7 cellular contexts compared by ENCODE assay signal in the genomic region with DNA sequence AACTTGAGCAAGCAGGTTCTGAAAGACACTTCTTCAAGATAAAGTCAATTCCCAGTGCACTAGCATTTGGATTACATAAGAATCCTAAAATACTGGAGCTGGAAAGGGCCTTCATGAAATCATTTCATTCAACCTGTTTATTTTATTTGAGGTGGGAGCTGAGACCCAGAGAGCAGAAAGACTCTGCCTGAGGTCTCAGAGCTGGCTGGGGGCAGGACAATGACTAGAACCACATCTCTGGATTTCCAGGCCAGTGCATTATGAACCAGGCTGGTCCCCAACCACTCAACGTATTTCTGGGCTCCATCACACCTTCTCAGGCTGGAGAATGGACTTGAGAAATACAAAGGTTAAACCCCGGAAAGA. TPM values are rescaled to one million over a fixed set of nuclear protein-coding genes. Genes with fewer than 3 reads are reported as not detected.
A peak's percentile ranks its signal among the peaks of the same experiment; 100 is the strongest.
DNase-seq lines count a peak whose midpoint lies in the region; ATAC-seq and TF ChIP-seq lines count a peak whose summit lies in the region.

No MANE protein-coding gene starts in this region.

- peaks cover 30% of the 10 kb centered on the region for H3K4me1 Mint-ChIP-seq in endothelial cell (ENCODE audit: unreplicated experiment)
- peaks cover 70% of the 10 kb centered on the region for H3K4me1 Mint-ChIP-seq in stimulated activated effector memory CD8-positive, alpha-beta T cell treated with anti-CD3 and anti-CD28 coated beads, Interleukin-12 subunit alpha, Interleukin-12 subunit beta, amount 100 ng/mL, for 72 hours

- ATAC-seq in GM19452 (IDR thresholded peaks at IDR 0.05; ENCODE audit: unreplicated experiment) = peak; percentile 6
- peak; percentile 6 for ATAC-seq in HG03457 (IDR thresholded peaks at IDR 0.05; ENCODE audit: unreplicated experiment)
- ATAC-seq in stimulated activated effector memory CD8-positive, alpha-beta T cell treated with anti-CD3 and anti-CD28 coated beads, Interleukin-12 subunit alpha, Interleukin-12 subunit beta, amount 100 ng/mL, for 72 hours = no peak

- H3K27ac Mint-ChIP-seq in endothelial cell (ENCODE audit: unreplicated experiment) = peak overlapping the region; percentile 18
- peak overlapping the region; percentile 90 for H3K27ac Mint-ChIP-seq in stimulated activated effector memory CD8-positive, alpha-beta T cell treated with anti-CD3 and anti-CD28 coated beads, Interleukin-12 subunit alpha, Interleukin-12 subunit beta, amount 100 ng/mL, for 72 hours

- DNase-seq in endothelial cell (ENCODE audit: low spot score) (no peak), NOMO-1 treated with DMSO at 0.1 percent for 48 hours (lab: John Stamatoyannopoulos, UW; ENCODE audit: unreplicated experiment) (no peak), NCI-H69 (lab: John Stamatoyannopoulos, UW) (no peak)
- no peak for DNase-seq in stimulated activated effector memory CD8-positive, alpha-beta T cell treated with anti-CD3 and anti-CD28 coated beads, Interleukin-12 subunit alpha, Interleukin-12 subunit beta, amount 100 ng/mL, for 72 hours (ENCODE audit: low spot score in 2 of 2)
- DNase-seq in stimulated activated CD4-positive, alpha-beta T cell treated with anti-CD3 and anti-CD28 coated beads, Interleukin-12 subunit alpha, Interleukin-12 subunit beta, amount 100 ng/mL, for 4 hours = no peak

- peaks cover 6% of the 10 kb centered on the region for H3K36me3 Mint-ChIP-seq in endothelial cell (ENCODE audit: low read depth, unreplicated experiment)
- H3K36me3 Mint-ChIP-seq in stimulated activated effector memory CD8-positive, alpha-beta T cell treated with anti-CD3 and anti-CD28 coated beads, Interleukin-12 subunit alpha, Interleukin-12 subunit beta, amount 100 ng/mL, for 72 hours = peaks cover 43% of the 10 kb centered on the region

- H3K4me3 Mint-ChIP-seq in endothelial cell (ENCODE audit: unreplicated experiment) = no peak overlapping the region
- peak overlapping the region; percentile 56 for H3K4me3 Mint-ChIP-seq in stimulated activated effector memory CD8-positive, alpha-beta T cell treated with anti-CD3 and anti-CD28 coated beads, Interleukin-12 subunit alpha, Interleukin-12 subunit beta, amount 100 ng/mL, for 72 hours

- H3K9me3 Mint-ChIP-seq in endothelial cell (ENCODE audit: unreplicated experiment) = no peaks in the 10 kb centered on the region
- no peaks in the 10 kb centered on the region for H3K9me3 Mint-ChIP-seq in stimulated activated effector memory CD8-positive, alpha-beta T cell treated with anti-CD3 and anti-CD28 coated beads, Interleukin-12 subunit alpha, Interleukin-12 subunit beta, amount 100 ng/mL, for 72 hours

- TF ChIP-seq CTCF in endothelial cell (IDR thresholded peaks at IDR 0.05; ENCODE audit: unreplicated experiment) = no peak

- H3K27me3 Mint-ChIP-seq in endothelial cell (ENCODE audit: unreplicated experiment) = peaks cover 8% of the 10 kb centered on the region

RNA-seq across cellular contexts. Expression of gene ANXA11, which starts 8.4 kb away (rescaled TPM):
- 133 TPM for total RNA-seq in endothelial cell (ENCODE audit: unreplicated experiment)
